ENCODE assay signal across 9 cellular contexts in genomic region chr5:146345578-146346366, GRCh38. TPM values are rescaled to one million over a fixed set of nuclear protein-coding genes. Genes with fewer than 3 reads are reported as not detected.
DNase-seq lines count a peak whose midpoint lies in the region; ATAC-seq and TF ChIP-seq lines count a peak whose summit lies in the region.
"Had no signal": no experiment of that assay in that cellular context is flagged by ENCODE, and none has a peak within 500 bp of the region (broad histone marks: within the 10 kb centered on the region; RNA-seq: fewer than 3 reads in every experiment).

No MANE protein-coding gene starts in this region.

- TF ChIP-seq POLR2A in testis (IDR thresholded peaks at IDR 0.05): no peak

- no peak for DNase-seq in activated T-cell treated with anti-CD3 and anti-CD28 coated beads, Interleukin-2, amount 50 U/mL, for 72 hours
- no peak for DNase-seq in activated T-cell treated with anti-CD3 and anti-CD28 coated beads, Interleukin-2, amount 50 U/mL, for 1 hour
- DNase-seq in ascending aorta (ENCODE audit: low spot score in 2 of 2) (no peak), mesenchymal stem cell (no peak), testis (no peak), OCI-M1 (lab: John Stamatoyannopoulos, UW) (no peak)
- no peak for DNase-seq in stimulated activated naive CD4-positive, alpha-beta T cell treated with Interleukin-2 at 50 U/mL for 16 hours (lab: John Stamatoyannopoulos, UW)
- DNase-seq: caudate nucleus had no signal

- H2BK120ac ChIP-seq in mesenchymal stem cell (ENCODE audit: low read depth, low read length): no peak overlapping the region

- H3K4me3 Mint-ChIP-seq in activated T-cell treated with anti-CD3 and anti-CD28 coated beads, Interleukin-2, amount 50 U/mL, for 72 hours: peak overlapping the region; percentile 59 to 73

- H2BK15ac ChIP-seq in mesenchymal stem cell (ENCODE audit: low read depth, poor library complexity, severe bottlenecking): no peak overlapping the region

- H3K27me3 Mint-ChIP-seq in activated T-cell treated with anti-CD3 and anti-CD28 coated beads, Interleukin-2, amount 50 U/mL, for 72 hours (ENCODE audit: low read depth): peaks cover 83% of the 10 kb centered on the region

- intact Hi-C loops in ascending aorta (cut with DNase I): no loop called here
- intact Hi-C loops in testis (cut with DNase I; ENCODE audit: low total_unique reads): no loop called here

- H3K18ac ChIP-seq in mesenchymal stem cell (ENCODE audit: low read depth in 1 of 2, low read length in 2 of 2): no peak overlapping the region

- H3K4me1 ChIP-seq in ascending aorta (peaks cover 0 to 2% of the 10 kb centered on the region in 2 donors), mesenchymal stem cell (ENCODE audit: control insufficient read depth, insufficient read depth, low read depth, low read length) (peaks cover 19% of the 10 kb centered on the region), testis (peaks cover 3% of the 10 kb centered on the region)

- H3K4ac ChIP-seq in mesenchymal stem cell (ENCODE audit: low read depth in 1 of 2, low read length in 2 of 2): no peak overlapping the region

- H3K27me3 ChIP-seq in ascending aorta: peaks cover 5% of the 10 kb centered on the region
- peaks cover 80 to 81% of the 10 kb centered on the region in 2 experiments for H3K27me3 ChIP-seq in mesenchymal stem cell (ENCODE audit: control insufficient read depth in 1 of 2, insufficient read depth in 1 of 2, low read length in 2 of 2)
- peaks cover 4% of the 10 kb centered on the region for H3K27me3 ChIP-seq in testis

- no peak overlapping the region for H2AK5ac ChIP-seq in mesenchymal stem cell (ENCODE audit: low read length, severe bottlenecking)

- H3K27ac ChIP-seq in ascending aorta: no peak overlapping the region
- H3K27ac ChIP-seq in mesenchymal stem cell (ENCODE audit: low read length, poor library complexity, severe bottlenecking): no peak overlapping the region
- no peak overlapping the region for H3K27ac ChIP-seq in testis

- peak overlapping the region; percentile 7 to 18 for H3K4me3 ChIP-seq in ascending aorta
- H3K4me3 ChIP-seq in mesenchymal stem cell (ENCODE audit: insufficient read depth in 1 of 2, low read depth in 1 of 2, low read length in 2 of 2): no peak overlapping the region
- H3K4me3 ChIP-seq in testis: peak overlapping the region; percentile 12 to 34

- no peak overlapping the region for H3K14ac ChIP-seq in mesenchymal stem cell (ENCODE audit: low read length in 2 of 2)

- H4K8ac ChIP-seq in mesenchymal stem cell (ENCODE audit: low read length): no peak overlapping the region

- WGBS in mesenchymal stem cell: under 1% methylated on average over 64 of the region's 76 CpGs
- WGBS in testis, 2 donors: 2 to 4% methylated on average over 46 to 74 of the region's 76 CpGs

- H3K79me1 ChIP-seq in mesenchymal stem cell (replicated peaks; ENCODE audit: low read length, poor library complexity, severe bottlenecking): no peaks in the 10 kb centered on the region

- no peak overlapping the region for H3K9ac ChIP-seq in mesenchymal stem cell (ENCODE audit: low read length)

- peak overlapping the region; percentile 71 for H3K4me2 ChIP-seq in mesenchymal stem cell (ENCODE audit: low read length, poor library complexity, severe bottlenecking)

- no peak overlapping the region for H2BK5ac ChIP-seq in mesenchymal stem cell (ENCODE audit: low read depth, low read length, poor library complexity, severe bottlenecking)

- peaks cover 18% of the 10 kb centered on the region for H3K4me1 Mint-ChIP-seq in activated T-cell treated with anti-CD3 and anti-CD28 coated beads, Interleukin-2, amount 50 U/mL, for 72 hours (ENCODE audit: low read depth)

- H3K23ac ChIP-seq in mesenchymal stem cell (ENCODE audit: low read length in 2 of 2): peak overlapping the region in 1 of 2 experiments; percentile 83

- H3K9me3 ChIP-seq in ascending aorta: no peaks in the 10 kb centered on the region
- peaks cover 5% of the 10 kb centered on the region for H3K9me3 ChIP-seq in mesenchymal stem cell (ENCODE audit: control insufficient read depth, low read length)
- H3K9me3 ChIP-seq in testis: no peaks in the 10 kb centered on the region

- peak in 1 of 2 donors; percentile 27 for ATAC-seq in activated T-cell treated with anti-CD3 and anti-CD28 coated beads, Interleukin-2, amount 50 U/mL, for 72 hours (replicated peaks in 1 of 2)
- ATAC-seq in GM21786 (IDR thresholded peaks at IDR 0.05; ENCODE audit: unreplicated experiment): no peak

- H3K27ac Mint-ChIP-seq in activated T-cell treated with anti-CD3 and anti-CD28 coated beads, Interleukin-2, amount 50 U/mL, for 72 hours: no peak overlapping the region

- H3K9me3 Mint-ChIP-seq in activated T-cell treated with anti-CD3 and anti-CD28 coated beads, Interleukin-2, amount 50 U/mL, for 72 hours: no peaks in the 10 kb centered on the region

- H3K36me3 ChIP-seq in ascending aorta (no peaks in the 10 kb centered on the region), mesenchymal stem cell (ENCODE audit: control insufficient read depth in 1 of 2, insufficient read depth in 2 of 2, low read depth in 1 of 2, low read length in 2 of 2) (no peaks in the 10 kb centered on the region), testis (ENCODE audit: low read depth, missing control alignments) (no peaks in the 10 kb centered on the region)

- no peak overlapping the region for H2AFZ ChIP-seq in mesenchymal stem cell (ENCODE audit: low read depth, low read length)

- H4K91ac ChIP-seq in mesenchymal stem cell (ENCODE audit: low read length): no peak overlapping the region

- H3K36me3 Mint-ChIP-seq in activated T-cell treated with anti-CD3 and anti-CD28 coated beads, Interleukin-2, amount 50 U/mL, for 72 hours (ENCODE audit: insufficient read depth in 2 of 2): no peaks in the 10 kb centered on the region

- H2BK12ac ChIP-seq in mesenchymal stem cell (ENCODE audit: low read length in 2 of 2): no peak overlapping the region

- TF ChIP-seq CTCF in ascending aorta (IDR thresholded peaks at IDR 0.05): no peak
- no peak for TF ChIP-seq CTCF in testis (IDR thresholded peaks at IDR 0.05)

RNA-seq across cellular contexts. Expression of gene POU4F3, which starts 7.1 kb away (rescaled TPM):
- not detected for total RNA-seq in activated T-cell treated with anti-CD3 and anti-CD28 coated beads, Interleukin-2, amount 50 U/mL, for 72 hours
- total RNA-seq in ascending aorta (not detected), testis (not detected)
- 0.06 TPM for polyA plus RNA-seq in mesenchymal stem cell (2013, experiment 1 of 2)
- 0.05 TPM for polyA plus RNA-seq in mesenchymal stem cell (2013, experiment 2 of 2)
- not detected for polyA plus RNA-seq in testis (ENCODE audit: insufficient read depth, low read depth, low replicate concordance)

Comparison
In these comparisons a context has a peak if more than half of its experiments do, and no peak if none do; other contexts are left out.
1. H3K4me3 ChIP-seq: peak in ascending aorta (2 of 2) and testis (2 of 2); none in mesenchymal stem cell (0 of 2).